13 cellular contexts compared by ENCODE assay signal in the genomic region with DNA sequence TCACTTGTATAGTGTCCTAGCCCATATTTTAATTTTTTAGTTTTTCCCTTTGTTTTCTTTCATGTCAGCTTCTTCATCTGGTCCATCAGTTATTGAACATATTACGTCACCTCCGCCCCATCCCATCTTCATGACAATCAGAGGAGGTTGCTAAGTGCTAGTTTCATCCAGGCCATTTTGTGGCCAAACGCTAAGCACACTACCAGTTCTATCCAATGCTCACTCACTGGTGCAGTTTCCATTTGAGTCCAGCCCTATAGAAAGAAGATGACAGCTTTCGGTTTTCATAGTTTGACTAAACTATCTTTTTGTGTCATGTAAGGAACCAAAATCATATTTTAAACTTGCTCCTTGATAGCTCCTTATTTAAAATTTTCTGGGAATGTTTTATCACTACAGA.
A peak's percentile ranks its signal among the peaks of the same experiment; 100 is the strongest.
DNase-seq lines count a peak whose midpoint lies in the region; ATAC-seq and TF ChIP-seq lines count a peak whose summit lies in the region.
"Had no signal": no experiment of that assay in that cellular context is flagged by ENCODE, and none has a peak within 500 bp of the region (broad histone marks: within the 10 kb centered on the region; RNA-seq: fewer than 3 reads in every experiment).

No MANE protein-coding gene starts in this region.

- H3K27me3 Mint-ChIP-seq in natural killer cell (ENCODE audit: low read depth in 2 of 2) = no peaks in the 10 kb centered on the region

- no peak overlapping the region for H3K27ac ChIP-seq in esophagus squamous epithelium

- H3K27ac Mint-ChIP-seq in natural killer cell = no peak overlapping the region
- H3K27ac Mint-ChIP-seq: naive thymus-derived CD8-positive, alpha-beta T cell; T-helper 17 cell had no signal

- H3K27me3 ChIP-seq in GM06990 (replicated peaks; ENCODE audit: control insufficient read depth, insufficient read depth, low read length) (no peaks in the 10 kb centered on the region), esophagus squamous epithelium (no peaks in the 10 kb centered on the region)

- DNase-seq in GM06990 (ENCODE audit: extremely low read depth, insufficient read length) (peak; percentile 46), esophagus squamous epithelium (lab: John Stamatoyannopoulos, UW) (no peak), left ventricle myocardium superior (no peak), natural killer cell (no peak)
- no peak for DNase-seq in stimulated activated CD4-positive, alpha-beta T cell treated with anti-CD3 and anti-CD28 coated beads, Interleukin-12 subunit alpha, Interleukin-12 subunit beta, amount 100 ng/mL, for 4 hours
- DNase-seq: central memory CD4-positive, alpha-beta T cell; naive thymus-derived CD8-positive, alpha-beta T cell; NCI-H1092; stimulated activated naive CD4-positive, alpha-beta T cell treated with Interleukin-2 at 50 U/mL for 16 hours; T-helper 17 cell had no signal

- no peak for TF ChIP-seq POLR2A in esophagus squamous epithelium (IDR thresholded peaks at IDR 0.05)

- TF ChIP-seq CTCF in GM06990 (IDR thresholded peaks at IDR 0.05; ENCODE audit: insufficient read depth, low read length, poor library complexity, severe bottlenecking) (no peak), esophagus squamous epithelium (IDR thresholded peaks at IDR 0.05) (no peak), natural killer cell (IDR thresholded peaks at IDR 0.05) (no peak)

- no peaks in the 10 kb centered on the region for H3K9me3 ChIP-seq in esophagus squamous epithelium

- 86 to 90% methylated on average over 4 of the region's 4 CpGs for WGBS in esophagus squamous epithelium, 2 donors

- H3K4me3 Mint-ChIP-seq in natural killer cell = no peak overlapping the region
- H3K4me3 Mint-ChIP-seq: naive thymus-derived CD8-positive, alpha-beta T cell; T-helper 17 cell had no signal

- no peak overlapping the region for H3K4me3 ChIP-seq in GM06990 (replicated peaks; ENCODE audit: low read depth, low read length)
- no peak overlapping the region for H3K4me3 ChIP-seq in esophagus squamous epithelium

- no peaks in the 10 kb centered on the region for H3K9me3 Mint-ChIP-seq in natural killer cell
- H3K9me3 Mint-ChIP-seq: naive thymus-derived CD8-positive, alpha-beta T cell had no signal

- H3K36me3 Mint-ChIP-seq in natural killer cell = no peaks in the 10 kb centered on the region
- H3K36me3 Mint-ChIP-seq: naive thymus-derived CD8-positive, alpha-beta T cell had no signal

- H3K4me1 ChIP-seq in esophagus squamous epithelium = no peaks in the 10 kb centered on the region

- intact Hi-C loops in esophagus squamous epithelium (cut with DNase I) (no loop called here), left ventricle myocardium superior (cut with micrococcal nuclease) (no loop called here), natural killer cell (cut with micrococcal nuclease) (no loop called here)

- peak; percentile 100 for ATAC-seq in GM18870 (IDR thresholded peaks at IDR 0.05; ENCODE audit: unreplicated experiment)
- ATAC-seq in GM21576 (IDR thresholded peaks at IDR 0.05; ENCODE audit: unreplicated experiment) = peak; percentile 100
- ATAC-seq in HG03103 (IDR thresholded peaks at IDR 0.05; ENCODE audit: low read depth, unreplicated experiment) = peak; percentile 100
- no peak for ATAC-seq in left ventricle myocardium superior
- ATAC-seq in natural killer cell = no peak
- ATAC-seq: naive thymus-derived CD8-positive, alpha-beta T cell; T-helper 17 cell had no signal

- H3K36me3 ChIP-seq in GM06990 (ENCODE audit: control insufficient read depth, insufficient read depth, low read length) = no peaks in the 10 kb centered on the region
- no peaks in the 10 kb centered on the region for H3K36me3 ChIP-seq in esophagus squamous epithelium

- H3K4me1 Mint-ChIP-seq in natural killer cell = no peaks in the 10 kb centered on the region
- H3K4me1 Mint-ChIP-seq: naive thymus-derived CD8-positive, alpha-beta T cell; T-helper 17 cell had no signal

Comparison
In these comparisons a context has a peak if more than half of its experiments do, and no peak if none do; other contexts are left out.
1. ATAC-seq: peak in GM18870 (single experiment), GM21576 (single experiment) and HG03103 (single experiment); none in left ventricle myocardium superior (single experiment) and natural killer cell (0 of 3).